ENCODE assay signal across 30 cellular contexts in the genomic region with DNA sequence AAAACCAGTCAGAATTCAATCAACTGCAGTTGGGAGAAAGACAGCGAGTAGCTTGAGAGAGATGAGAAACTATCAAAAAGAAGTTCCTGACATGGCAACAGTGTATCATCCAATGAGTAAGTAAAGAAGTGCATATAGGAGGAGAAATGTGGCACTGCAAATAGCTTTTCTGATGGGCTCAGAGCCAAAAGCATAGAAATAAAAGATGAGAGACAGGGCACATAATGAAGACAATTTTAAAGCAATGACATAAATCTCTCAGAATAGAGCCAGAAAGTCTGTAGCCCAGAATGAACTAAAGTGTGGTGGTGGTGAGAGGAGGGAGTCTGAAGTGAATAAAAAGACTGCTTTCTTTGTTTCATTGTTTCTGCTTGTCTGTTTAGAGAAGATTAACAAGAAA. TPM values are rescaled to one million over a fixed set of nuclear protein-coding genes. Genes with fewer than 3 reads are reported as not detected.
"Had no signal": no experiment of that assay in that cellular context is flagged by ENCODE, and none has a peak within 500 bp of the region (broad histone marks: within the 10 kb centered on the region; RNA-seq: fewer than 3 reads in every experiment).

No MANE protein-coding gene starts in this region.

- ATAC-seq: activated CD8-positive, alpha-beta T cell treated with anti-CD3 and anti-CD28 coated beads for 36 hours; activated naive CD8-positive, alpha-beta T cell treated with anti-CD3 and anti-CD28 coated beads, Interleukin-2, amount 50 U/mL, for 24 hours; activated T-cell treated with anti-CD3 and anti-CD28 coated beads, Interleukin-2, amount 50 U/mL, for 4 hours; left lung; stimulated activated naive CD8-positive, alpha-beta T cell treated with anti-CD3 and anti-CD28 coated beads, Interleukin-15, amount 100 ng/mL, for 72 hours; T-helper 17 cell had no signal

- H3K4me3 ChIP-seq: heart left ventricle, left lung, lung, right lobe of liver, skin epidermis, vagina had no signal

- H3K9me3 ChIP-seq: heart left ventricle, left lung, neutrophil, right lobe of liver, vagina had no signal

- H3K27me3 ChIP-seq: heart left ventricle, left lung, neutrophil, right lobe of liver, vagina had no signal

- H3K36me3 ChIP-seq: heart left ventricle, left lung, neutrophil, right lobe of liver, vagina had no signal

- H3K27ac ChIP-seq: heart left ventricle, left lung, neutrophil, right lobe of liver, skin epidermis, vagina had no signal

- H3K4me1 ChIP-seq: right lobe of liver, vagina had no signal

- DNase-seq: activated CD4-positive, alpha-beta T cell treated with anti-CD3 and anti-CD28 coated beads for 1 hour; activated CD4-positive, alpha-beta T cell treated with anti-CD3 and anti-CD28 coated beads, Interleukin-2, amount 10 ng/mL, durations not matched to agents 7 days and 5 days; activated CD8-positive, alpha-beta T cell treated with anti-CD3 and anti-CD28 coated beads for 36 hours; activated naive CD8-positive, alpha-beta T cell treated with anti-CD3 and anti-CD28 coated beads, Interleukin-2, amount 50 U/mL, for 24 hours; activated T-cell treated with anti-CD3 and anti-CD28 coated beads, Interleukin-2, amount 50 U/mL, for 4 hours; amygdala; caudate nucleus; cortex of kidney; foreskin fibroblast; heart left ventricle; kidney glomerular epithelial cell; naive B cell; nephron progenitor cell; right lobe of liver; stimulated activated CD4-positive, alpha-beta T cell treated with anti-CD3 and anti-CD28 coated beads, Interleukin-12 subunit alpha, Interleukin-12 subunit beta, amount 100 ng/mL, for 4 hours; stimulated activated CD4-positive, alpha-beta T cell treated with anti-CD3 and anti-CD28 coated beads, Interleukin-4, amount 100 ng/mL, for 1 hour; stimulated activated naive CD8-positive, alpha-beta T cell treated with anti-CD3 and anti-CD28 coated beads, Interleukin-15, amount 100 ng/mL, for 72 hours; substantia nigra; T-helper 17 cell; T1000 had no signal

RNA-seq across cellular contexts. Expression of gene TNFSF18, which starts 34.3 kb away (rescaled TPM):
- total RNA-seq: activated CD4-positive, alpha-beta T cell treated with anti-CD3 and anti-CD28 coated beads, Interleukin-2, amount 10 ng/mL, durations not matched to agents 7 days and 5 days; activated CD8-positive, alpha-beta T cell treated with anti-CD3 and anti-CD28 coated beads for 36 hours; activated T-cell treated with anti-CD3 and anti-CD28 coated beads, Interleukin-2, amount 50 U/mL, for 4 hours; activated T-helper 2 cell treated with anti-CD3 and anti-CD28 coated beads, Interferon-gamma antibody, Interleukin-2, Interleukin-4, amounts not matched to agents 10 μg/mL and 5 μg/mL and 100 μg/mL, durations not matched to agents 14 hours and 24 hours and 36 hours; chondrocyte; mesenteric fat pad; osteocyte; progenitor cell of endocrine pancreas; right lobe of liver; T-helper 17 cell; vagina had no signal
